1 cellular context compared by ENCODE assay signal in genomic region chr18:11274144-11274762, GRCh38.
TF ChIP-seq lines count a peak whose summit lies in the region.

No MANE protein-coding gene starts in this region.

TF ChIP-seq in liver, 16 proteins besides CTCF, POLR2A, EP300 and RAD21 (continued from another document):
- TF ChIP-seq JUND (IDR thresholded peaks at IDR 0.05), result peak in 1 of 2 donors; percentile 65
- TF ChIP-seq ZBTB33 (IDR thresholded peaks at IDR 0.05), result peak; percentile 23
- peak; percentile 57 for TF ChIP-seq HNF4G (IDR thresholded peaks at IDR 0.05)
- TF ChIP-seq NR2F2 (IDR thresholded peaks at IDR 0.05), result no peak
- peak; percentile 78 for TF ChIP-seq SP1 (IDR thresholded peaks at IDR 0.05)
- peak; percentile 87 to 95 for TF ChIP-seq HNF4A (conservative IDR thresholded peaks at IDR 0.05)
- peak; percentile 8 to 70 for TF ChIP-seq RXRA (IDR thresholded peaks at IDR 0.05)
